13 cellular contexts compared by ENCODE assay signal in genomic region chr17:29578626-29579485, GRCh38.
"Had no signal": no experiment of that assay in that cellular context is flagged by ENCODE, and none has a peak within 500 bp of the region (broad histone marks: within the 10 kb centered on the region; RNA-seq: fewer than 3 reads in every experiment).

No MANE protein-coding gene starts in this region.

- H3K27ac ChIP-seq: left lung, pancreas had no signal

- H3K4me3 ChIP-seq: left lung, pancreas had no signal

- H3K4me3 Mint-ChIP-seq: activated B cell treated with CpG ODN at 0.5 μM for 24 hours; activated T-cell treated with anti-CD3 and anti-CD28 coated beads, Interleukin-2, amount 50 U/mL, for 4 hours; nephron progenitor cell had no signal

- H3K27ac Mint-ChIP-seq: activated B cell treated with CpG ODN at 0.5 μM for 24 hours, nephron progenitor cell had no signal

- H3K9me3 Mint-ChIP-seq: activated B cell treated with CpG ODN at 0.5 μM for 24 hours; activated T-cell treated with anti-CD3 and anti-CD28 coated beads, Interleukin-2, amount 50 U/mL, for 4 hours; nephron progenitor cell had no signal

- H3K27me3 ChIP-seq: left lung, pancreas had no signal

- H3K27me3 Mint-ChIP-seq: activated B cell treated with CpG ODN at 0.5 μM for 24 hours had no signal

- DNase-seq: activated B cell treated with CpG ODN at 0.5 μM for 24 hours; activated CD4-positive, alpha-beta T cell treated with anti-CD3 and anti-CD28 coated beads, Interleukin-2, amount 50 U/mL, for 1 hour; activated effector memory CD4-positive, alpha-beta T cell treated with anti-CD3 and anti-CD28 coated beads, Interleukin-2, amount 50 U/mL, for 16 hours; activated T-cell treated with anti-CD3 and anti-CD28 coated beads, Interleukin-2, amount 50 U/mL, for 4 hours; cortex of kidney; effector memory CD4-positive, alpha-beta T cell; erythroblast; mesenchymal stem cell; trophoblast cell had no signal

- ATAC-seq: activated T-cell treated with anti-CD3 and anti-CD28 coated beads, Interleukin-2, amount 50 U/mL, for 4 hours; pancreas; SK-N-SH treated with all-trans-retinoic acid at 6 μM for 48 hours had no signal

- H3K9me3 ChIP-seq: left lung, pancreas had no signal

- H3K36me3 ChIP-seq: pancreas had no signal
